Comparison of ENCODE assay signal across 8 cellular contexts in genomic region chr5:32531885-32532520, GRCh38. TPM values are rescaled to one million over a fixed set of nuclear protein-coding genes. Genes with fewer than 3 reads are reported as not detected.
A peak's percentile ranks its signal among the peaks of the same experiment; 100 is the strongest.
DNase-seq lines count a peak whose midpoint lies in the region; ATAC-seq and TF ChIP-seq lines count a peak whose summit lies in the region.

No MANE protein-coding gene starts in this region.

- ATAC-seq in left ventricle myocardium superior, result peak; percentile 30
- no peak for ATAC-seq in Right ventricle myocardium superior (ENCODE audit: poor library complexity)
- peak; percentile 59 for ATAC-seq in HG02885 (IDR thresholded peaks at IDR 0.05; ENCODE audit: poor library complexity, unreplicated experiment)
- peak; percentile 53 for ATAC-seq in left colon
- ATAC-seq in psoas muscle, result no peak

- H3K4me1 ChIP-seq in psoas muscle, result no peaks in the 10 kb centered on the region

- H3K27me3 ChIP-seq in psoas muscle (ENCODE audit: insufficient read depth in 3 of 3, low read length in 2 of 3), result peaks cover 0 to 11% (median 0%) of the 10 kb centered on the region in 3 donors

- H3K9me3 ChIP-seq in psoas muscle, result no peaks in the 10 kb centered on the region

- no peak for DNase-seq in left ventricle myocardium superior
- no peak for DNase-seq in Right ventricle myocardium superior
- DNase-seq in NCI-H226, result peak; percentile 48
- DNase-seq in activated effector memory CD4-positive, alpha-beta T cell treated with anti-CD3 and anti-CD28 coated beads, Interleukin-2, amount 50 U/mL, for 16 hours, result peak; percentile 85
- peak in 1 of 2 donors; percentile 20 for DNase-seq in left colon
- DNase-seq in superior temporal gyrus (ENCODE audit: extremely low spot score), result peak; percentile 73
- no peak for DNase-seq in psoas muscle

- no peak for TF ChIP-seq CTCF in psoas muscle (IDR thresholded peaks at IDR 0.05)

- intact Hi-C loops in left ventricle myocardium superior (cut with micrococcal nuclease), result no loop called here
- intact Hi-C loops in Right ventricle myocardium superior (cut with DNase I), result no loop called here
- intact Hi-C loops in left colon (cut with DNase I, micrococcal nuclease), result no loop called here
- intact Hi-C loops in psoas muscle (cut with DNase I), result no loop called here

- 66 to 74% (median 71%) methylated on average over 8 of the region's 8 CpGs for WGBS in psoas muscle, 3 donors

- H3K36me3 ChIP-seq in psoas muscle (ENCODE audit: insufficient read depth in 1 of 2, low read depth in 1 of 2), result no peaks in the 10 kb centered on the region

- no peak overlapping the region for H3K27ac ChIP-seq in psoas muscle

- H3K4me3 ChIP-seq in psoas muscle, result no peak overlapping the region

RNA-seq across cellular contexts. Expression of gene SUB1, which starts 53.4 kb away (rescaled TPM):
- total RNA-seq in left ventricle myocardium superior (183 TPM), Right ventricle myocardium superior (175 TPM), left colon (100 to 1,000 TPM; 169 to 188 TPM), psoas muscle (100 to 1,000 TPM; 112 to 174 (median 150) TPM)
- 100 to 1,000 TPM; 102 to 175 (median 138) TPM for polyA plus RNA-seq in psoas muscle

Comparison
In these comparisons a context has a peak if more than half of its experiments do, and no peak if none do; other contexts are left out.
1. ATAC-seq: peak in left ventricle myocardium superior (single experiment), HG02885 (single experiment) and left colon (single experiment); none in Right ventricle myocardium superior (single experiment) and psoas muscle (0 of 4).
2. DNase-seq: peak in NCI-H226 (single experiment), activated effector memory CD4-positive, alpha-beta T cell treated with anti-CD3 and anti-CD28 coated beads, Interleukin-2, amount 50 U/mL, for 16 hours (single experiment) and superior temporal gyrus (single experiment); none in left ventricle myocardium superior (single experiment), Right ventricle myocardium superior (single experiment) and psoas muscle (0 of 2).